ENCODE assay signal across 1 cellular context in the genomic region with DNA sequence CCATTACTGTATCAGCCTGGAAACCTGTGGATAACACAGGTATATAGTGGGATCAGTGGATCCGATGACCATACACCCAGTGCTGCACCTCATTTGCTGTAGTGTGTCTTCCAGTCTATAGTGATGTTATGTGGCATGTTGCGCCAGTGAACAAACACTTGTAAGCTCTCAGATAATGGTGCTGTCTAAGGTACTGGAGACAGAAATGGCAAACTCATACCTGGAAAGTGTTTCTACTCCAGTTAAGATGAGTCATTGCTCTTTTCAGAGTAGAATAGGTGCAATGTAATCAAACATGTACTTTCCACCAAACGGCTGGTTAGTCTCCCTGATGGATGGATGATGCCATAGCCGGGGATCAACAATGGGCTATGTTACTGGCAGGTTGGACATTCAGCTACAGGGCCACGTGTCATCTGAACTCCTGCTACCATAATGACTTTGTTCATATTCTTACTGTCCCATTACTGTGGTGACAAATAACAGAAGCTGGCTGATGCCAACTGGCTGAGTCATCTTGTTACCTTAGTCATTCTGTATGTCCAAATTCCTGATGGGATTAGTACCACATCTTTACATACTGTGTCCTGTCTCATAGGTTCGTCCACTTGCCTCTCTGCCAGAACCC.
TF ChIP-seq lines count a peak whose summit lies in the region.

No MANE protein-coding gene starts in this region.

TF ChIP-seq in Ishikawa, 13 proteins besides CTCF, POLR2A, EP300 and RAD21 (continued from another document):
- TF ChIP-seq, protein P1, sequence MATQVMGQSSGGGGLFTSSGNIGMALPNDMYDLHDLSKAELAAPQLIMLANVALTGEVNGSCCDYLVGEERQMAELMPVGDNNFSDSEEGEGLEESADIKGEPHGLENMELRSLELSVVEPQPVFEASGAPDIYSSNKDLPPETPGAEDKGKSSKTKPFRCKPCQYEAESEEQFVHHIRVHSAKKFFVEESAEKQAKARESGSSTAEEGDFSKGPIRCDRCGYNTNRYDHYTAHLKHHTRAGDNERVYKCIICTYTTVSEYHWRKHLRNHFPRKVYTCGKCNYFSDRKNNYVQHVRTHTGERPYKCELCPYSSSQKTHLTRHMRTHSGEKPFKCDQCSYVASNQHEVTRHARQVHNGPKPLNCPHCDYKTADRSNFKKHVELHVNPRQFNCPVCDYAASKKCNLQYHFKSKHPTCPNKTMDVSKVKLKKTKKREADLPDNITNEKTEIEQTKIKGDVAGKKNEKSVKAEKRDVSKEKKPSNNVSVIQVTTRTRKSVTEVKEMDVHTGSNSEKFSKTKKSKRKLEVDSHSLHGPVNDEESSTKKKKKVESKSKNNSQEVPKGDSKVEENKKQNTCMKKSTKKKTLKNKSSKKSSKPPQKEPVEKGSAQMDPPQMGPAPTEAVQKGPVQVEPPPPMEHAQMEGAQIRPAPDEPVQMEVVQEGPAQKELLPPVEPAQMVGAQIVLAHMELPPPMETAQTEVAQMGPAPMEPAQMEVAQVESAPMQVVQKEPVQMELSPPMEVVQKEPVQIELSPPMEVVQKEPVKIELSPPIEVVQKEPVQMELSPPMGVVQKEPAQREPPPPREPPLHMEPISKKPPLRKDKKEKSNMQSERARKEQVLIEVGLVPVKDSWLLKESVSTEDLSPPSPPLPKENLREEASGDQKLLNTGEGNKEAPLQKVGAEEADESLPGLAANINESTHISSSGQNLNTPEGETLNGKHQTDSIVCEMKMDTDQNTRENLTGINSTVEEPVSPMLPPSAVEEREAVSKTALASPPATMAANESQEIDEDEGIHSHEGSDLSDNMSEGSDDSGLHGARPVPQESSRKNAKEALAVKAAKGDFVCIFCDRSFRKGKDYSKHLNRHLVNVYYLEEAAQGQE (IDR thresholded peaks at IDR 0.05; ENCODE audit: low read depth), result peak; percentile 63
TF ChIP-seq in Ishikawa: peak in this region for 1.
